ENCODE assay signal across 18 cellular contexts in the genomic region with DNA sequence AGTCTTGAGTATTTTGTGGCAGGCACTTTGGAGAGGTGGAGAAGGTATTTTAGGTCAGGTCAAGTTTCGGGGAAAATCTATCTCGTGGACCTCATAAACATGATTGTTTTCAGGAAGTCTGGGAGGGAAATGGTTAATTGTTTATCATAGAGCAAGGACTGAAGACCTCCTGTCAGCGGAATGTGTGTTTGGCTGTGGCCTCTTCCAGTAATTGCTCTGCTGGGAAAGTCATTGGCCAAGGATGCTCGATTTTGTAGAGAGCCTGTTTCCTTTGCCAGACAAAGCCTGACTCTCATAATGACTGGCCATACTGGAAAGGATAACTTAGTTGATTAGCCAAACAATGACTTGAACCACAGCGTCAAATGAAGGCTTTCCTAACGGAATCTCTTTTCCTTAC. TPM values are rescaled to one million over a fixed set of nuclear protein-coding genes. Genes with fewer than 3 reads are reported as not detected.
DNase-seq lines count a peak whose midpoint lies in the region; ATAC-seq and TF ChIP-seq lines count a peak whose summit lies in the region.
"Had no signal": no experiment of that assay in that cellular context is flagged by ENCODE, and none has a peak within 500 bp of the region (broad histone marks: within the 10 kb centered on the region; RNA-seq: fewer than 3 reads in every experiment).

No MANE protein-coding gene starts in this region.

- H3K27ac Mint-ChIP-seq in activated CD4-positive, alpha-beta T cell treated with anti-CD3 and anti-CD28 coated beads for 36 hours, result peak overlapping the region; percentile 3
- H3K27ac Mint-ChIP-seq: progenitor cell of endocrine pancreas had no signal

- H3K36me3 ChIP-seq in lung (ENCODE audit: control insufficient read depth in 2 of 2, insufficient read depth in 2 of 2, low read length in 2 of 2) (no peaks in the 10 kb centered on the region), transverse colon (no peaks in the 10 kb centered on the region)

- peaks cover 58% of the 10 kb centered on the region for H3K4me1 Mint-ChIP-seq in activated CD4-positive, alpha-beta T cell treated with anti-CD3 and anti-CD28 coated beads for 36 hours

- CTCF ChIA-PET in activated CD4-positive, alpha-beta T cell treated with anti-CD3 and anti-CD28 coated beads for 36 hours (lab: Charles Lee), result interaction anchor here (1.0 to 3.9 kb wide), 2 partner anchors 218 to 226 kb away, joined by 4 to 71 read pairs; no protein-coding TSS in a partner anchor

- in situ Hi-C loops in transverse colon (cut with MboI; ENCODE audit: low pct_ligation_motif_present in 1 of 4, low pct_unique_long_range_greater_than_20kb in 1 of 4, low sequenced_read_pairs in 3 of 4), result loop anchor here (5.0 to 25.0 kb wide), 8 partner anchors 123 to 416 kb away; partner anchors contain the start of genes IL18R1 (in 1 of the 4) and IL1R1 (in 1 of the 4)

- WGBS in lung, 2 donors, result 44 to 69% methylated on average over 6 of the region's 6 CpGs
- WGBS in transverse colon (ENCODE audit: low coverage in 1 of 2), 2 donors, result 75% methylated on average over 6 of the region's 6 CpGs; no CpG with 5 or more reads in 1 of the 2 donors

- peaks cover 2% of the 10 kb centered on the region for H3K27me3 Mint-ChIP-seq in activated CD4-positive, alpha-beta T cell treated with anti-CD3 and anti-CD28 coated beads for 36 hours

- H3K36me3 Mint-ChIP-seq in activated CD4-positive, alpha-beta T cell treated with anti-CD3 and anti-CD28 coated beads for 36 hours (ENCODE audit: low read depth), result peaks cover 22% of the 10 kb centered on the region
- H3K36me3 Mint-ChIP-seq: CD8-positive, alpha-beta memory T cell had no signal

- H3K27ac ChIP-seq in lung (ENCODE audit: low read depth in 1 of 2, low read length in 1 of 2), result peak overlapping the region; percentile 42 to 49
- H3K27ac ChIP-seq in transverse colon, result peak overlapping the region; percentile 12 to 58 (median 34)
- H3K27ac ChIP-seq: 22Rv1, foreskin keratinocyte had no signal

- no peak overlapping the region for H3K4me3 ChIP-seq in lung
- H3K4me3 ChIP-seq in transverse colon, result no peak overlapping the region

- no peak for TF ChIP-seq POLR2A in transverse colon (IDR thresholded peaks at IDR 0.05)

- DNase-seq in activated CD4-positive, alpha-beta T cell treated with anti-CD3 and anti-CD28 coated beads for 36 hours, result no peak
- DNase-seq in activated CD4-positive, alpha-beta T cell treated with anti-CD3 and anti-CD28 coated beads for 1 hour, result no peak
- DNase-seq in fibroblast of gingiva (ENCODE audit: low read depth) (peak; percentile 78), lung (ENCODE audit: low spot score) (no peak), transverse colon (no peak), left lobe of liver (ENCODE audit: low spot score) (no peak)
- DNase-seq: activated CD4-positive, CD25-positive, alpha-beta regulatory T cell treated with anti-CD3 and anti-CD28 coated beads, Interleukin-2, amount 50 U/mL, for 72 hours; CD8-positive, alpha-beta memory T cell; foreskin keratinocyte; NCI-H2081; RPMI8226; stimulated activated CD4-positive, alpha-beta T cell treated with anti-CD3 and anti-CD28 coated beads, Interleukin-2, amount 100 ng/mL, for 24 hours; stimulated activated CD8-positive, alpha-beta memory T cell treated with anti-CD3 and anti-CD28 coated beads, Interleukin-4, amount 100 ng/mL, for 48 hours had no signal

- no peak overlapping the region for H3K4me3 Mint-ChIP-seq in activated CD4-positive, alpha-beta T cell treated with anti-CD3 and anti-CD28 coated beads for 36 hours
- H3K4me3 Mint-ChIP-seq: CD8-positive, alpha-beta memory T cell had no signal

- POLR2A ChIA-PET in activated CD4-positive, alpha-beta T cell treated with anti-CD3 and anti-CD28 coated beads for 36 hours (lab: Charles Lee), result interaction anchor here (0.7 kb wide), 1 partner anchor 89 kb away, joined by 3 read pairs; no protein-coding TSS in a partner anchor

- no peaks in the 10 kb centered on the region for H3K9me3 Mint-ChIP-seq in activated CD4-positive, alpha-beta T cell treated with anti-CD3 and anti-CD28 coated beads for 36 hours (ENCODE audit: low read depth)
- H3K9me3 Mint-ChIP-seq: CD8-positive, alpha-beta memory T cell had no signal

- no peaks in the 10 kb centered on the region for H3K27me3 ChIP-seq in lung (ENCODE audit: control insufficient read depth, insufficient read depth)
- no peaks in the 10 kb centered on the region for H3K27me3 ChIP-seq in transverse colon
- H3K27me3 ChIP-seq: foreskin keratinocyte had no signal

- TF ChIP-seq EP300 in transverse colon (IDR thresholded peaks at IDR 0.05; ENCODE audit: low read depth), result peak; percentile 9

- no peak for TF ChIP-seq CTCF in lung (IDR thresholded peaks at IDR 0.05; ENCODE audit: control extremely low read depth, extremely low read depth)
- TF ChIP-seq CTCF in transverse colon (IDR thresholded peaks at IDR 0.05), result no peak

- no peak for ATAC-seq in activated CD4-positive, alpha-beta T cell treated with anti-CD3 and anti-CD28 coated beads for 36 hours
- peak; percentile 19 for ATAC-seq in lung (ENCODE audit: insufficient read depth, low FRiP score)
- no peak for ATAC-seq in left lobe of liver
- ATAC-seq in HG03159 (IDR thresholded peaks at IDR 0.05; ENCODE audit: unreplicated experiment), result no peak
- no peak for ATAC-seq in HG02642 (IDR thresholded peaks at IDR 0.05; ENCODE audit: poor library complexity, unreplicated experiment)
- ATAC-seq: foreskin keratinocyte had no signal

- H3K4me1 ChIP-seq in lung (ENCODE audit: control insufficient read depth in 2 of 2, insufficient read depth in 2 of 2, low read length in 2 of 2) (peaks cover 2 to 5% of the 10 kb centered on the region in 2 donors), transverse colon (peaks cover 0 to 15% (median 0%) of the 10 kb centered on the region in 4 donors)

- intact Hi-C loops in activated CD4-positive, alpha-beta T cell treated with anti-CD3 and anti-CD28 coated beads for 36 hours (cut with DNase I, micrococcal nuclease), result loop anchor here (2.0 to 5.0 kb wide), 4 partner anchors 41 to 336 kb away; partner anchors contain the start of gene IL18R1 (in 1 of the 2)
- intact Hi-C loops in transverse colon (cut with DNase I; ENCODE audit: low total_unique reads), result loop anchor here (2.0 to 10.0 kb wide), 3 partner anchors 136 to 333 kb away; partner anchors contain the start of gene IL18R1

- H3K9me3 ChIP-seq in lung (ENCODE audit: control insufficient read depth in 2 of 2, insufficient read depth in 1 of 2, low read length in 1 of 2) (no peaks in the 10 kb centered on the region), transverse colon (no peaks in the 10 kb centered on the region)

RNA-seq across cellular contexts. Expression of gene IL1R2, which starts 30.0 kb away (rescaled TPM):
- total RNA-seq in activated CD4-positive, alpha-beta T cell treated with anti-CD3 and anti-CD28 coated beads for 36 hours, result 10 to 100 TPM; 21.4 to 25.4 TPM
- total RNA-seq in lung (100 to 1,000 TPM in 1 of 2 donors, 1 to 10 TPM in 1; 7.3 to 119 TPM), transverse colon (10 to 100 TPM in 3 of 4 donors, 1 to 10 TPM in 1; 7.1 to 52.4 (median 29.9) TPM), left lobe of liver (12.0 TPM)
- 100 to 1,000 TPM in 1 of 2 donors, 1 to 10 TPM in 1; 9.2 to 902 TPM for polyA plus RNA-seq in lung
- total RNA-seq: dermis microvascular lymphatic vessel endothelial cell, progenitor cell of endocrine pancreas had no signal
- polyA plus RNA-seq: CD8-positive, alpha-beta memory T cell had no signal
